Comparison of ENCODE assay signal across 20 cellular contexts in the genomic region with DNA sequence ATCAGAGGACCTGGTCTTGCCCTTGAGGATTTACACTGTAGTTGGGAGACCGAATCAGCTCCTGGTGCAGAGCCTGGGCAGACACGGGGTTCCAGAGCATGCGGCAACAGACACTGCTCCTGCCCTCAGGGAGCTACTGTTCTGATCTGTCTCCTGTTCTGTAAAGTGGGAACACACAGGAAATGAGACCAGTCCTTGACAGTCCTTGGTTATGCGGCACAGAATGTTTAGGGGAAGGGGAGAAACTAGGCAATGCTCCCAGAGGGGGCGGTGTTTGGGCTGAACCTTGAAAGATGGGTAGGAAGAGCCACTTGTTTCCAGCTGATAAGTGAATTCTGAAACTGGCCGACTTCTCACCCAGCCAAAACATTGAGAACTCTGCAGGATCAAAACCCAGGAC.
A peak's percentile ranks its signal among the peaks of the same experiment; 100 is the strongest.
DNase-seq lines count a peak whose midpoint lies in the region; ATAC-seq and TF ChIP-seq lines count a peak whose summit lies in the region.
"Had no signal": no experiment of that assay in that cellular context is flagged by ENCODE, and none has a peak within 500 bp of the region (broad histone marks: within the 10 kb centered on the region; RNA-seq: fewer than 3 reads in every experiment).

No MANE protein-coding gene starts in this region.

- H2BK12ac ChIP-seq in trophoblast cell (ENCODE audit: low read length): peak overlapping the region; percentile 43

- peaks cover 51% of the 10 kb centered on the region for H3K79me1 ChIP-seq in trophoblast cell (ENCODE audit: low read length)

- BruUV-seq in mammary epithelial cell (replicated peaks; lab: Mats Ljungman, UMichigan): no TSS peak

- H3K27me3 ChIP-seq in breast epithelium: no peaks in the 10 kb centered on the region
- no peaks in the 10 kb centered on the region for H3K27me3 ChIP-seq in mammary epithelial cell (ENCODE audit: insufficient read depth, low read length)
- H3K27me3 ChIP-seq in gastroesophageal sphincter: no peaks in the 10 kb centered on the region
- no peaks in the 10 kb centered on the region for H3K27me3 ChIP-seq in trophoblast cell (ENCODE audit: insufficient read depth, low read length)
- no peaks in the 10 kb centered on the region for H3K27me3 ChIP-seq in uterus

- H3K4me3 ChIP-seq in breast epithelium (no peak overlapping the region), mammary epithelial cell (replicated peaks in 1 of 3; ENCODE audit: insufficient read depth in 1 of 3, low read depth in 2 of 3, low read length in 3 of 3) (no peak overlapping the region), gastroesophageal sphincter (no peak overlapping the region), trophoblast cell (ENCODE audit: low read depth, low read length) (no peak overlapping the region), uterus (no peak overlapping the region)

- no peak overlapping the region for H3K4ac ChIP-seq in trophoblast cell (ENCODE audit: low read depth, low read length)

- H4K91ac ChIP-seq in trophoblast cell (ENCODE audit: low read depth, low read length): peak overlapping the region; percentile 36

- DNase-seq in breast epithelium (ENCODE audit: low spot score in 2 of 2) (peak in 1 of 2 donors; percentile 14), mammary epithelial cell (no peak), trophoblast cell (no peak), uterus (no peak), medulla oblongata (ENCODE audit: extremely low spot score) (no peak), NOMO-1 treated with dmso at 0.1 percent for 144 hours (lab: John Stamatoyannopoulos, UW; ENCODE audit: unreplicated experiment) (no peak)
- DNase-seq: CD4-positive, alpha-beta T cell; DND-41; GF-D8; GOT3; NCI-H1092 treated with DMSO at 0.1 percent for 48 hours; NCI-H1694; NCI-H2107; NCI-H345; NCI-H526 treated with DMSO at 0.1 percent for 48 hours; OCI-M1 had no signal

- intact Hi-C loops in breast epithelium (cut with DNase I; ENCODE audit: low total_unique reads) (no loop called here), mammary epithelial cell (cut with micrococcal nuclease) (no loop called here), uterus (cut with DNase I; ENCODE audit: low total_unique reads) (no loop called here)

- H3K9me3 ChIP-seq in breast epithelium (no peaks in the 10 kb centered on the region), mammary epithelial cell (replicated peaks; ENCODE audit: insufficient read depth, low read length) (no peaks in the 10 kb centered on the region), gastroesophageal sphincter (no peaks in the 10 kb centered on the region), trophoblast cell (ENCODE audit: insufficient read depth, low read depth, low read length) (no peaks in the 10 kb centered on the region), uterus (no peaks in the 10 kb centered on the region)

- WGBS in mammary epithelial cell (ENCODE audit: low coverage, missing lambda C conversion rate): 85% methylated on average over 6 of the region's 6 CpGs
- WGBS in gastroesophageal sphincter (ENCODE audit: low coverage in 1 of 2), 2 donors: 80 to 94% methylated on average over 1 to 3 of the region's 6 CpGs
- no CpG with 5 or more reads among the region's 6 CpGs for WGBS in trophoblast cell (ENCODE audit: extremely low coverage, insufficient coverage, insufficient read length)

- H3K4me1 ChIP-seq in breast epithelium (peaks cover 0 to 15% of the 10 kb centered on the region in 2 donors), mammary epithelial cell (ENCODE audit: insufficient read depth, low read length) (peaks cover 10% of the 10 kb centered on the region), gastroesophageal sphincter (peaks cover 13 to 99% (median 31%) of the 10 kb centered on the region in 3 donors), trophoblast cell (ENCODE audit: control insufficient read depth in 1 of 2, insufficient read depth in 2 of 2, low read length in 2 of 2) (peaks cover 26 to 37% of the 10 kb centered on the region in 2 experiments), uterus (peaks cover 12 to 24% of the 10 kb centered on the region in 2 donors)

- ATAC-seq in gastroesophageal sphincter: no peak
- ATAC-seq in HG03159 (IDR thresholded peaks at IDR 0.05; ENCODE audit: unreplicated experiment): no peak

- no peak for TF ChIP-seq CTCF in breast epithelium (IDR thresholded peaks at IDR 0.05)
- TF ChIP-seq CTCF in mammary epithelial cell (conservative IDR thresholded peaks at IDR 0.05 in 1 of 2, IDR thresholded peaks at IDR 0.05 in 1 of 2; ENCODE audit: extremely low read depth in 1 of 2, insufficient read depth in 1 of 2, low read depth in 1 of 2, low read length in 2 of 2): no peak
- no peak for TF ChIP-seq CTCF in gastroesophageal sphincter (IDR thresholded peaks at IDR 0.05)
- no peak for TF ChIP-seq CTCF in uterus (IDR thresholded peaks at IDR 0.05)

- dilution Hi-C loops in mammary epithelial cell (cut with HindIII; ENCODE audit: low sequenced_read_pairs): loop anchor here (5.0 kb wide), 1 partner anchor 33 kb away; no protein-coding TSS in a partner anchor

- TF ChIP-seq EP300 in gastroesophageal sphincter (IDR thresholded peaks at IDR 0.05): no peak

- peak overlapping the region; percentile 22 for H2AK5ac ChIP-seq in trophoblast cell (ENCODE audit: low read length)

- no peaks in the 10 kb centered on the region for H3K79me2 ChIP-seq in mammary epithelial cell (ENCODE audit: insufficient read depth, low read length)
- H3K79me2 ChIP-seq in trophoblast cell (ENCODE audit: control insufficient read depth, insufficient read depth, low read length, poor library complexity): peaks cover 5% of the 10 kb centered on the region

- no peak overlapping the region for H2BK5ac ChIP-seq in trophoblast cell (ENCODE audit: low read depth, low read length, poor library complexity)

- H3K18ac ChIP-seq in trophoblast cell (ENCODE audit: low read length): peak overlapping the region; percentile 10

- no peak for TF ChIP-seq POLR2A in breast epithelium (IDR thresholded peaks at IDR 0.05)
- TF ChIP-seq POLR2A in gastroesophageal sphincter (IDR thresholded peaks at IDR 0.05): no peak
- no peak for TF ChIP-seq POLR2A in uterus (IDR thresholded peaks at IDR 0.05)

- H3K9ac ChIP-seq in mammary epithelial cell (ENCODE audit: insufficient read depth, low read length): no peak overlapping the region
- H3K9ac ChIP-seq in trophoblast cell (ENCODE audit: low read length): no peak overlapping the region
- H3K9ac ChIP-seq: KMS-11 had no signal

- no peaks in the 10 kb centered on the region for H4K20me1 ChIP-seq in mammary epithelial cell (ENCODE audit: insufficient read depth, low read length)

- H3K27ac ChIP-seq in breast epithelium (peak overlapping the region; percentile 7 to 39), mammary epithelial cell (ENCODE audit: insufficient read depth, low read depth, low read length) (no peak overlapping the region), gastroesophageal sphincter (peak overlapping the region in 3 of 4 donors; percentile 86 to 91 (median 90)), trophoblast cell (ENCODE audit: low read depth, low read length) (no peak overlapping the region), uterus (peak overlapping the region; percentile 88 to 94)
- H3K27ac ChIP-seq: KMS-11, RWPE1 had no signal

- in situ Hi-C loops in mammary epithelial cell (cut with MboI; ENCODE audit: low sequenced_read_pairs in 2 of 2): no loop called here

- H4K12ac ChIP-seq in trophoblast cell (ENCODE audit: low read depth, low read length): no peak overlapping the region

- H3K4me2 ChIP-seq in mammary epithelial cell (ENCODE audit: insufficient read depth, low read depth, low read length) (no peak overlapping the region), trophoblast cell (ENCODE audit: low read length) (no peak overlapping the region)
- H3K4me2 ChIP-seq: KMS-11 had no signal

- no peak overlapping the region for H2AFZ ChIP-seq in mammary epithelial cell (ENCODE audit: low read depth, low read length)
- H2AFZ ChIP-seq in trophoblast cell (ENCODE audit: insufficient read depth, low read length, poor library complexity): no peak overlapping the region

- peak overlapping the region; percentile 12 for H2BK120ac ChIP-seq in trophoblast cell (ENCODE audit: insufficient read depth, low read length, poor library complexity)

- CTCF ChIA-PET in mammary epithelial cell (lab: Charles Lee; ENCODE audit: low non-redundant PET): no interaction called here

- H3K14ac ChIP-seq in trophoblast cell (ENCODE audit: low read length): no peak overlapping the region

- no peak overlapping the region for H4K8ac ChIP-seq in trophoblast cell (ENCODE audit: low read depth, low read length)

- H3K36me3 ChIP-seq in breast epithelium: no peaks in the 10 kb centered on the region
- H3K36me3 ChIP-seq in mammary epithelial cell (ENCODE audit: insufficient read depth, low read length): no peaks in the 10 kb centered on the region
- H3K36me3 ChIP-seq in gastroesophageal sphincter: no peaks in the 10 kb centered on the region
- H3K36me3 ChIP-seq in trophoblast cell (ENCODE audit: control insufficient read depth in 1 of 2, insufficient read depth in 2 of 2, low read length in 2 of 2): no peaks in the 10 kb centered on the region
- no peaks in the 10 kb centered on the region for H3K36me3 ChIP-seq in uterus

- H3K23ac ChIP-seq in trophoblast cell (ENCODE audit: low read length): no peak overlapping the region

Comparison
In these comparisons a context has a peak if more than half of its experiments do, and no peak if none do; other contexts are left out.
1. H3K27ac ChIP-seq: peak in breast epithelium (2 of 2), gastroesophageal sphincter (3 of 4) and uterus (2 of 2); none in mammary epithelial cell (single experiment) and trophoblast cell (single experiment).